Comparison of ENCODE assay signal across 28 cellular contexts in genomic region chr6:154740658-154741057, GRCh38.
"Had no signal": no experiment of that assay in that cellular context is flagged by ENCODE, and none has a peak within 500 bp of the region (broad histone marks: within the 10 kb centered on the region; RNA-seq: fewer than 3 reads in every experiment).

No MANE protein-coding gene starts in this region.

- H3K27ac ChIP-seq: ascending aorta, cardiac muscle cell, colonic mucosa, dorsolateral prefrontal cortex, gastroesophageal sphincter, hepatocyte, ovary, psoas muscle, suprapubic skin, tibial artery had no signal

- DNase-seq: activated CD4-positive, alpha-beta memory T cell treated with anti-CD3 and anti-CD28 coated beads for 36 hours; activated CD4-positive, alpha-beta T cell treated with anti-CD3 and anti-CD28 coated beads for 48 hours; activated CD8-positive, alpha-beta memory T cell treated with anti-CD3 and anti-CD28 coated beads, Interleukin-2, amount 50 U/mL, for 4 hours; activated gamma-delta T cell treated with Interleukin-2 at 50 U/mL for 16 hours; activated naive CD4-positive, alpha-beta T cell treated with anti-CD3 and anti-CD28 coated beads, Interleukin-2, amount 50 U/mL, for 16 hours; activated T-cell treated with anti-CD3 and anti-CD28 coated beads, Interleukin-2, amount 50 U/mL, for 1 hour; cerebellar nuclear complex; colonic mucosa; dorsolateral prefrontal cortex; effector memory CD4-positive, alpha-beta T cell; erythroblast; islet precursor cell; left ventricle myocardium superior; mucosa of descending colon; ovary; psoas muscle; stimulated activated CD4-positive, alpha-beta T cell treated with anti-CD3 and anti-CD28 coated beads, Interleukin-1b, Interleukin-23, amount 100 ng/mL, for 48 hours; stimulated activated naive CD4-positive, alpha-beta T cell; T-helper 1 cell; tibial artery had no signal

- H3K4me2 ChIP-seq: hepatocyte, smooth muscle cell had no signal

- H3K4me3 ChIP-seq: ascending aorta, cardiac muscle cell, colonic mucosa, dorsolateral prefrontal cortex, gastroesophageal sphincter, hepatocyte, mucosa of descending colon, ovary, psoas muscle, smooth muscle cell, suprapubic skin, tibial artery had no signal

- H3K9me3 Mint-ChIP-seq: activated CD4-positive, alpha-beta memory T cell treated with anti-CD3 and anti-CD28 coated beads for 36 hours; activated T-helper 17 cell treated with anti-CD3 and anti-CD28 coated beads, Interleukin-2, amount 50 U/mL, for 72 hours; brain had no signal

- H3K4me3 Mint-ChIP-seq: activated CD4-positive, alpha-beta memory T cell treated with anti-CD3 and anti-CD28 coated beads for 36 hours; activated T-helper 17 cell treated with anti-CD3 and anti-CD28 coated beads, Interleukin-2, amount 50 U/mL, for 72 hours had no signal

- H2AFZ ChIP-seq: hepatocyte had no signal

- H3K27me3 ChIP-seq: ascending aorta, cardiac muscle cell, colonic mucosa, dorsolateral prefrontal cortex, gastroesophageal sphincter, hepatocyte, ovary, suprapubic skin, tibial artery had no signal

- H3K27me3 Mint-ChIP-seq: activated CD4-positive, alpha-beta memory T cell treated with anti-CD3 and anti-CD28 coated beads for 36 hours; activated T-helper 17 cell treated with anti-CD3 and anti-CD28 coated beads, Interleukin-2, amount 50 U/mL, for 72 hours had no signal

- H3K36me3 ChIP-seq: colonic mucosa, gastroesophageal sphincter, ovary, suprapubic skin had no signal

- H3K27ac Mint-ChIP-seq: activated CD4-positive, alpha-beta memory T cell treated with anti-CD3 and anti-CD28 coated beads for 36 hours; activated T-helper 17 cell treated with anti-CD3 and anti-CD28 coated beads, Interleukin-2, amount 50 U/mL, for 72 hours had no signal

- ATAC-seq: activated T-helper 17 cell treated with anti-CD3 and anti-CD28 coated beads, Interleukin-2, amount 50 U/mL, for 72 hours; gastroesophageal sphincter; left ventricle myocardium superior; mucosa of descending colon; psoas muscle had no signal

- H3K9me3 ChIP-seq: ascending aorta, colonic mucosa, gastroesophageal sphincter, mucosa of descending colon, ovary, psoas muscle, suprapubic skin, tibial artery had no signal
